ENCODE assay signal across 20 cellular contexts in the genomic region with DNA sequence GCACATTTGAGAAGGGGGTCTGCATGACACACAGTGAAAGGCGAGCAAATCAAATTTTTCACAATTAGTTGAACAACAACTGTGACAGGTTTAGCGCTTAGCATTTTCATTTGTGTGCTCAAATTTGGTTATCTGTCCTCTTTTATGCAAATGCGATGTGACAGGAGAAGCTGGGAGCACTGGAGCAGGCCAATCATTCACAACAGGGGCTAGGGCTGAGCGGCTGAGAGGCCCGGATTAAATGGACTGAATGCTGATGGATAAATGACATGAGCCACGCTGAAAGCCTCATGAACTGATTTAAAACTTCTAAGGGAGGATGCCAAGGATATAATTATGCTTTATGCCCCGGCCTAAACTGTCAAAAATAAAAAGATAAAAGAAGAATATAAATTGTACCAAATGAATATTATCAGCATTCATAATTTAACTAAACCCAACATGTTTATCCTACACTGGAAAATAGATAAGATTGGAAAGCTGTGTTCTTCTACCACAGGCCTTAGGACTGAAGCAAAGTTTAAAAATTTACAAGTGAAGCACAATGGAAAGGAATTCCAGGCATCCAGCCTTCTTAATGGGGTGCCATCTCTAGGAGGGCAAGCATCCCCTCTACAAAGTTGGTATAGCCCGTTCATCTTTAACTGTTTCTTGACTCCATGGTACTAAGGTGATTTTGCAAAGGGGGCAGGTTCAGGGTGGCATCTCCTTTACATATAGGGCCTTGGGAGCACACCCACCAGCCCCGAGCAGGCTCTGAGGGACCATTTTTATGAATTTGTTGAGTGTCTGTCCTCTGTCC.
"Had no signal": no experiment of that assay in that cellular context is flagged by ENCODE, and none has a peak within 500 bp of the region (broad histone marks: within the 10 kb centered on the region; RNA-seq: fewer than 3 reads in every experiment).

No MANE protein-coding gene starts in this region.

- H3K27me3 Mint-ChIP-seq: activated T-cell treated with anti-CD3 and anti-CD28 coated beads, Interleukin-2, amount 50 U/mL, for 24 hours had no signal

- H3K4me1 Mint-ChIP-seq: activated CD4-positive, alpha-beta T cell treated with anti-CD3 and anti-CD28 coated beads, Interleukin-2, amount 10 ng/mL, durations not matched to agents 7 days and 5 days; nephron had no signal

- FAIRE-seq: keratinocyte, TTC549 had no signal

- H3K4me1 ChIP-seq: esophagus muscularis mucosa, upper lobe of left lung had no signal

- H3K9me3 Mint-ChIP-seq: activated CD4-positive, alpha-beta T cell treated with anti-CD3 and anti-CD28 coated beads, Interleukin-2, amount 10 ng/mL, durations not matched to agents 7 days and 5 days; activated naive CD4-positive, alpha-beta T cell treated with anti-CD3 and anti-CD28 coated beads, Interleukin-2, amount 50 U/mL, for 72 hours; activated T-cell treated with anti-CD3 and anti-CD28 coated beads, Interleukin-2, amount 50 U/mL, for 24 hours; brain; nephron had no signal

- ATAC-seq: activated naive CD4-positive, alpha-beta T cell treated with anti-CD3 and anti-CD28 coated beads, Interleukin-2, amount 50 U/mL, for 72 hours; left ventricle myocardium superior; stimulated activated naive CD8-positive, alpha-beta T cell treated with anti-CD3 and anti-CD28 coated beads, Interleukin-15, Interleukin-2, amounts not matched to agents 100 U/mL and 50 U/mL, for 24 hours had no signal

- H3K9me3 ChIP-seq: esophagus muscularis mucosa, upper lobe of left lung had no signal

- H3K4me3 Mint-ChIP-seq: activated CD4-positive, alpha-beta T cell treated with anti-CD3 and anti-CD28 coated beads, Interleukin-2, amount 10 ng/mL, durations not matched to agents 7 days and 5 days; activated T-cell treated with anti-CD3 and anti-CD28 coated beads, Interleukin-2, amount 50 U/mL, for 24 hours; brain; nephron had no signal

- H3K27ac ChIP-seq: esophagus muscularis mucosa, upper lobe of left lung had no signal

- H3K36me3 ChIP-seq: esophagus muscularis mucosa, upper lobe of left lung had no signal

- H3K36me3 Mint-ChIP-seq: activated naive CD4-positive, alpha-beta T cell treated with anti-CD3 and anti-CD28 coated beads, Interleukin-2, amount 50 U/mL, for 72 hours; brain had no signal

- H3K27me3 ChIP-seq: esophagus muscularis mucosa, upper lobe of left lung had no signal

- H3K27ac Mint-ChIP-seq: activated CD4-positive, alpha-beta T cell treated with anti-CD3 and anti-CD28 coated beads, Interleukin-2, amount 10 ng/mL, durations not matched to agents 7 days and 5 days; activated naive CD4-positive, alpha-beta T cell treated with anti-CD3 and anti-CD28 coated beads, Interleukin-2, amount 50 U/mL, for 72 hours; activated T-cell treated with anti-CD3 and anti-CD28 coated beads, Interleukin-2, amount 50 U/mL, for 24 hours; brain; nephron had no signal

- DNase-seq: activated CD4-positive, alpha-beta T cell treated with anti-CD3 and anti-CD28 coated beads, Interleukin-2, amount 10 ng/mL, durations not matched to agents 7 days and 5 days; activated CD4-positive, CD25-positive, alpha-beta regulatory T cell; activated CD8-positive, alpha-beta memory T cell treated with anti-CD3 and anti-CD28 coated beads for 24 hours; activated effector memory CD4-positive, alpha-beta T cell treated with anti-CD3 and anti-CD28 coated beads, Interleukin-2, amount 50 U/mL, for 16 hours; activated T-cell treated with anti-CD3 and anti-CD28 coated beads, Interleukin-2, amount 50 U/mL, for 24 hours; amygdala; cerebellar nuclear complex; dermis blood vessel endothelial cell; left ventricle myocardium superior; mesenchymal stem cell; stimulated activated CD4-positive, alpha-beta T cell treated with anti-CD3 and anti-CD28 coated beads, Interleukin-12 subunit alpha, Interleukin-12 subunit beta, amount 100 ng/mL, for 4 hours; stimulated activated naive CD8-positive, alpha-beta T cell treated with anti-CD3 and anti-CD28 coated beads, Interleukin-15, Interleukin-2, amounts not matched to agents 100 U/mL and 50 U/mL, for 24 hours; T-helper 2 cell; upper lobe of left lung had no signal

- H3K4me3 ChIP-seq: esophagus muscularis mucosa, upper lobe of left lung had no signal
